22 cellular contexts compared by ENCODE assay signal in the genomic region with DNA sequence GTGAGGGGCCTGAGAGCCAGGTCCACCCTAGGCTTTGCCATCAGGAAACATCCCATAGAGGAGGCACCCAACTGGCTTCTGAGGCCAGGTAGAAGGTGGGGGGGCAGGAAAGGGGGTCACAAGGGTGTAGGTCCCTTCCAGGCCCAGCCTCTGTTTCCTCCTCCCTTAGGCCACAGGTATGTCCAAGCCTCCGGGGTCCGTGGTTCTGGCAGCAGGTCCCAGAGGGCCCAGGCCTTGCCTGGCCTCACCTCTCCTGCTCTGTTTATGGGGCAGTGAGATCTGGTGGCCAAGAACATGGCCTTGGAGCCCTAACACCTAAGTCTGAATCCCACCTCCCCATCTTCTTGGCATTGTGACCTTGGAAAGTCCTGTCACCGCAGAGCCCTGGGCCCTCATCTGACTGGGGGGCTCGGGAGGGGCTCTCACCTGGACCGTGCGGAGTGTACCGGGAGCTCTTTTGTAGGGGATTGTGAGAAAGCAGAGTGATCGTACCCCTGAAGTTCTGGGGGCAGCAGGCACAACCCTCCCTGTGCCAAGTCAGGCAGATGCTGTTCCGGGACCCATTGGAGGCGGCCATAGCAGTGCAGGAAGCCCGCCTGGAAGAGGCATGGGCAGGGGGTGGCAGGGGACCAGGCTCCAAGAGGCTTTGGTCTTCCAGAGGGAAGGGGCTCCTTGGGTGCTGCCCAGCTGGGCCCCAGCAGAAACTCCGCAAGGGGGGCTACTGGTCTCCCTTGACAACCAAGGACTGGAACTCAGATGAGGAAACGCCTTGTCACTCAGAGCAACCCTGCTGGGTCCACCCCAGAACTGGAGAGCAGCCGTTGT. TPM values are rescaled to one million over a fixed set of nuclear protein-coding genes. Genes with fewer than 3 reads are reported as not detected.
DNase-seq lines count a peak whose midpoint lies in the region; ATAC-seq and TF ChIP-seq lines count a peak whose summit lies in the region.
"Had no signal": no experiment of that assay in that cellular context is flagged by ENCODE, and none has a peak within 500 bp of the region (broad histone marks: within the 10 kb centered on the region; RNA-seq: fewer than 3 reads in every experiment).

No MANE protein-coding gene starts in this region.

- intact Hi-C loops in Right ventricle myocardium superior (cut with DNase I): no loop called here
- intact Hi-C loops in Right ventricle myocardium inferior (cut with DNase I): no loop called here
- intact Hi-C loops in lower lobe of right lung (cut with DNase I): no loop called here
- intact Hi-C loops in upper lobe of right lung (cut with DNase I): no loop called here

- TF ChIP-seq CTCF in OCI-LY3 (IDR thresholded peaks at IDR 0.05; ENCODE audit: low read depth, low read length): no peak
- TF ChIP-seq CTCF in lower lobe of right lung (IDR thresholded peaks at IDR 0.05): no peak
- no peak for TF ChIP-seq CTCF in upper lobe of right lung (IDR thresholded peaks at IDR 0.05)

- H2AFZ ChIP-seq in OCI-LY3 (ENCODE audit: low read depth, low read length): peak overlapping the region; percentile 54; the same call in 1 of the 2 replicates

- H3K79me2 ChIP-seq in OCI-LY3 (ENCODE audit: low read length): no peaks in the 10 kb centered on the region

- ATAC-seq in Right ventricle myocardium superior (ENCODE audit: poor library complexity): no peak
- ATAC-seq in Right ventricle myocardium inferior: no peak
- ATAC-seq in lower lobe of right lung: no peak
- ATAC-seq in upper lobe of right lung: no peak
- no peak for ATAC-seq in HG03135 (IDR thresholded peaks at IDR 0.05; ENCODE audit: unreplicated experiment)
- ATAC-seq in HG03097 (IDR thresholded peaks at IDR 0.05; ENCODE audit: low FRiP score, unreplicated experiment): no peak
- ATAC-seq: mucosa of descending colon; stimulated activated naive CD8-positive, alpha-beta T cell treated with anti-CD3 and anti-CD28 coated beads, Interleukin-15, amount 100 ng/mL, for 72 hours had no signal

- H3K27me3 ChIP-seq in OCI-LY3 (ENCODE audit: low read depth, low read length): no peaks in the 10 kb centered on the region
- no peaks in the 10 kb centered on the region for H3K27me3 ChIP-seq in lower lobe of right lung (ENCODE audit: low read depth)
- no peaks in the 10 kb centered on the region for H3K27me3 ChIP-seq in upper lobe of right lung
- H3K27me3 ChIP-seq: adrenal gland, breast epithelium, tibial nerve had no signal

- H3K36me3 ChIP-seq in OCI-LY3 (replicated peaks; ENCODE audit: low read depth, low read length) (no peaks in the 10 kb centered on the region), lower lobe of right lung (no peaks in the 10 kb centered on the region), upper lobe of right lung (no peaks in the 10 kb centered on the region)
- H3K36me3 ChIP-seq: adrenal gland, breast epithelium, tibial nerve had no signal

- peak; percentile 35 for DNase-seq in Right ventricle myocardium superior
- no peak for DNase-seq in Right ventricle myocardium inferior (ENCODE audit: missing footprints)
- peak; percentile 38 for DNase-seq in lower lobe of right lung
- peak; percentile 51 for DNase-seq in upper lobe of right lung
- no peak for DNase-seq in NCI-H526 (lab: John Stamatoyannopoulos, UW)
- DNase-seq: activated CD4-positive, alpha-beta T cell treated with anti-CD3 and anti-CD28 coated beads, Interleukin-2, amount 10 ng/mL, durations not matched to agents 24 days and 14 days; mucosa of descending colon; NCI-H1417; SK-N-SH; stimulated activated CD4-positive, alpha-beta T cell treated with anti-CD3 and anti-CD28 coated beads, Interleukin-4, amount 100 ng/mL, for 24 hours; stimulated activated naive CD8-positive, alpha-beta T cell treated with anti-CD3 and anti-CD28 coated beads, Interleukin-15, amount 100 ng/mL, for 72 hours had no signal

- no peak overlapping the region for H3K27ac ChIP-seq in OCI-LY3 (ENCODE audit: low read length)
- no peak overlapping the region for H3K27ac ChIP-seq in lower lobe of right lung
- H3K27ac ChIP-seq in upper lobe of right lung: no peak overlapping the region
- H3K27ac ChIP-seq: adrenal gland, breast epithelium, tibial nerve had no signal

- no peak overlapping the region for H3K9ac ChIP-seq in OCI-LY3 (ENCODE audit: low read length)
- H3K9ac ChIP-seq: SK-N-SH had no signal

- no peak overlapping the region for H3K4me2 ChIP-seq in OCI-LY3 (ENCODE audit: low read length)
- H3K4me2 ChIP-seq: SK-N-SH, smooth muscle cell had no signal

- H3K4me3 ChIP-seq in OCI-LY3 (ENCODE audit: low read length) (no peak overlapping the region), lower lobe of right lung (no peak overlapping the region), upper lobe of right lung (no peak overlapping the region)
- H3K4me3 ChIP-seq: adrenal gland, breast epithelium, mucosa of descending colon, smooth muscle cell, tibial nerve had no signal

- no peaks in the 10 kb centered on the region for H3K9me3 ChIP-seq in OCI-LY3 (ENCODE audit: insufficient read depth, low read length)
- no peaks in the 10 kb centered on the region for H3K9me3 ChIP-seq in lower lobe of right lung
- H3K9me3 ChIP-seq in upper lobe of right lung: no peaks in the 10 kb centered on the region
- H3K9me3 ChIP-seq: adrenal gland, breast epithelium, mucosa of descending colon, SK-N-SH, tibial nerve had no signal

- H3K4me1 ChIP-seq in OCI-LY3 (ENCODE audit: low read length) (no peaks in the 10 kb centered on the region), lower lobe of right lung (peaks cover 2% of the 10 kb centered on the region), upper lobe of right lung (no peaks in the 10 kb centered on the region)
- H3K4me1 ChIP-seq: adrenal gland, breast epithelium, tibial nerve had no signal

- no peaks in the 10 kb centered on the region for H4K20me1 ChIP-seq in OCI-LY3 (ENCODE audit: insufficient read depth, low read length)

RNA-seq across cellular contexts. Expression of a gene that starts 21.4 kb away (rescaled TPM):
- not detected for total RNA-seq in Right ventricle myocardium superior
- 0.16 TPM for total RNA-seq in Right ventricle myocardium inferior
- 0.18 TPM for total RNA-seq in lower lobe of right lung
- 0.49 TPM for total RNA-seq in upper lobe of right lung
- total RNA-seq: activated CD4-positive, alpha-beta T cell treated with anti-CD3 and anti-CD28 coated beads, Interleukin-2, amount 10 ng/mL, durations not matched to agents 24 days and 14 days; breast epithelium; H4; MCF 10A; NCI-H460; pulmonary artery endothelial cell; smooth muscle cell had no signal

RNA-seq across cellular contexts. Expression of a gene that starts 50.8 kb away (rescaled TPM):
- total RNA-seq in Right ventricle myocardium superior (237 TPM), Right ventricle myocardium inferior (260 TPM), lower lobe of right lung (148 TPM), upper lobe of right lung (161 TPM)
- total RNA-seq: MCF 10A, NCI-H460 had no signal

Comparison
In these comparisons a context has a peak if more than half of its experiments do, and no peak if none do; other contexts are left out.
1. DNase-seq: peak in Right ventricle myocardium superior (single experiment), lower lobe of right lung (single experiment) and upper lobe of right lung (single experiment); none in Right ventricle myocardium inferior (single experiment) and NCI-H526 (0 of 2).